Comparison of ENCODE assay signal across 31 cellular contexts in genomic region chr6:104648347-104648746, GRCh38.
DNase-seq lines count a peak whose midpoint lies in the region; ATAC-seq and TF ChIP-seq lines count a peak whose summit lies in the region.
"Had no signal": no experiment of that assay in that cellular context is flagged by ENCODE, and none has a peak within 500 bp of the region (broad histone marks: within the 10 kb centered on the region; RNA-seq: fewer than 3 reads in every experiment).

No MANE protein-coding gene starts in this region.

- no peaks in the 10 kb centered on the region for H3K36me3 Mint-ChIP-seq in endothelial cell (ENCODE audit: low read depth, unreplicated experiment)
- H3K36me3 Mint-ChIP-seq: CD14-positive monocyte; CD4-positive, alpha-beta memory T cell; CD4-positive, CD25-positive, alpha-beta regulatory T cell; CD8-positive, alpha-beta T cell had no signal

- peaks cover 22% of the 10 kb centered on the region for H3K4me1 Mint-ChIP-seq in endothelial cell (ENCODE audit: unreplicated experiment)
- H3K4me1 Mint-ChIP-seq: B cell; CD14-positive monocyte; CD4-positive, alpha-beta memory T cell; CD8-positive, alpha-beta memory T cell had no signal

- ATAC-seq in HG03280 (IDR thresholded peaks at IDR 0.05; ENCODE audit: unreplicated experiment), result no peak
- ATAC-seq in GM21447 (IDR thresholded peaks at IDR 0.05; ENCODE audit: unreplicated experiment), result no peak
- ATAC-seq: A549; CD8-positive, alpha-beta T cell had no signal

- peaks cover 1% of the 10 kb centered on the region for H3K27me3 Mint-ChIP-seq in endothelial cell (ENCODE audit: unreplicated experiment)
- H3K27me3 Mint-ChIP-seq: B cell; CD4-positive, CD25-positive, alpha-beta regulatory T cell had no signal

- H3K4me3 Mint-ChIP-seq in endothelial cell (ENCODE audit: unreplicated experiment), result no peak overlapping the region
- H3K4me3 Mint-ChIP-seq: B cell; CD14-positive monocyte; CD4-positive, alpha-beta memory T cell; CD4-positive, alpha-beta T cell; CD4-positive, CD25-positive, alpha-beta regulatory T cell; CD8-positive, alpha-beta memory T cell; CD8-positive, alpha-beta T cell had no signal

- H3K9me3 Mint-ChIP-seq in endothelial cell (ENCODE audit: unreplicated experiment), result no peaks in the 10 kb centered on the region
- H3K9me3 Mint-ChIP-seq: CD4-positive, alpha-beta memory T cell; CD4-positive, alpha-beta T cell; CD8-positive, alpha-beta memory T cell; CD8-positive, alpha-beta T cell had no signal

- TF ChIP-seq CTCF in endothelial cell (IDR thresholded peaks at IDR 0.05; ENCODE audit: unreplicated experiment) (no peak), fibroblast of pulmonary artery (IDR thresholded peaks at IDR 0.05; ENCODE audit: low read length, missing control alignments) (no peak)

- H3K4me3 ChIP-seq in fibroblast of pulmonary artery (replicated peaks; ENCODE audit: low read depth, low read length), result no peak overlapping the region
- H3K4me3 ChIP-seq: A549; BLaER1; BLaER1 treated with 17β-estradiol and CSF1 and Interleukin-3, amounts not matched to agents 10 nM and 100 nM had no signal

- DNase-seq in dermis blood vessel endothelial cell (peak; percentile 56), endothelial cell (ENCODE audit: low spot score) (peak; percentile 15), fibroblast of pulmonary artery (ENCODE audit: low read depth) (peak; percentile 27), ecto neural progenitor cell (ENCODE audit: low spot score) (no peak)
- DNase-seq: 8988T; ACHN; AML-193; BE2C; C1 segment of cervical spinal cord; Caco-2; Calu3; CD4-positive, alpha-beta memory T cell; CD4-positive, alpha-beta T cell; CD4-positive, CD25-positive, alpha-beta regulatory T cell; CD8-positive, alpha-beta memory T cell; CD8-positive, alpha-beta T cell; COR-L47; DMS 273 treated with DMSO at 0.1 percent for 48 hours; DMS153; DMS53; DMS79; DMS79 treated with DMSO at 0.1 percent for 48 hours; DND-41; EL had no signal

- no peak overlapping the region for H3K27ac Mint-ChIP-seq in endothelial cell (ENCODE audit: unreplicated experiment)
- H3K27ac Mint-ChIP-seq: B cell; CD4-positive, alpha-beta memory T cell; CD4-positive, alpha-beta T cell; CD4-positive, CD25-positive, alpha-beta regulatory T cell; CD8-positive, alpha-beta memory T cell; CD8-positive, alpha-beta T cell had no signal
